In genomic region chr1:181128592-181129497, GRCh38 we compare ENCODE assay signal across 8 cellular contexts. TPM values are rescaled to one million over a fixed set of nuclear protein-coding genes. Genes with fewer than 3 reads are reported as not detected.
A peak's percentile ranks its signal among the peaks of the same experiment; 100 is the strongest.
DNase-seq lines count a peak whose midpoint lies in the region; ATAC-seq, FAIRE-seq and TF ChIP-seq lines count a peak whose summit lies in the region.

No MANE protein-coding gene starts in this region.

- intact Hi-C loops in natural killer cell (cut with micrococcal nuclease), result no loop called here

- H3K27me3 Mint-ChIP-seq in H9 (ENCODE audit: low read depth), result peaks cover 10% of the 10 kb centered on the region
- peaks cover 2% of the 10 kb centered on the region for H3K27me3 Mint-ChIP-seq in astrocyte (ENCODE audit: low read depth, unreplicated experiment)
- peaks cover 0 to 5% of the 10 kb centered on the region in 2 donors for H3K27me3 Mint-ChIP-seq in natural killer cell (ENCODE audit: low read depth in 2 of 2)

- no peak overlapping the region for H3K4ac ChIP-seq in H9 (ENCODE audit: low read depth, low read length)

- no peak overlapping the region for H2AFZ ChIP-seq in H9 (ENCODE audit: low read length)
- H2AFZ ChIP-seq in astrocyte (ENCODE audit: low read depth, low read length), result peak overlapping the region; percentile 55

- TF ChIP-seq CTCF in H9 (conservative IDR thresholded peaks at IDR 0.05), result no peak
- TF ChIP-seq CTCF in astrocyte (IDR thresholded peaks at IDR 0.05; ENCODE audit: insufficient read depth, low read depth, low read length), result no peak
- no peak for TF ChIP-seq CTCF in natural killer cell (IDR thresholded peaks at IDR 0.05)

- H4K20me1 ChIP-seq in H9 (ENCODE audit: control insufficient read depth, insufficient read depth, insufficient read length) (no peaks in the 10 kb centered on the region), astrocyte (ENCODE audit: insufficient read depth, low read length) (no peaks in the 10 kb centered on the region)

- no peaks in the 10 kb centered on the region for H3K23me2 ChIP-seq in H9 (ENCODE audit: insufficient read length, low read depth, low read length, poor library complexity, severe bottlenecking)

- no peak overlapping the region for H2BK15ac ChIP-seq in H9 (ENCODE audit: low read depth, low read length)

- H3K36me3 Mint-ChIP-seq in H9 (ENCODE audit: insufficient read depth in 1 of 3, low read depth in 3 of 3), result no peaks in the 10 kb centered on the region; a peak in 1 of 7 replicates
- H3K36me3 Mint-ChIP-seq in astrocyte (ENCODE audit: low read depth, unreplicated experiment), result no peaks in the 10 kb centered on the region
- no peaks in the 10 kb centered on the region for H3K36me3 Mint-ChIP-seq in natural killer cell

- no peak overlapping the region for H4K5ac ChIP-seq in H9 (ENCODE audit: insufficient read length, low read depth, low read length)

- no peak overlapping the region for H2BK5ac ChIP-seq in H9 (ENCODE audit: insufficient read length, low read length)

- H3K9me3 Mint-ChIP-seq in H9 (no peaks in the 10 kb centered on the region; a peak in 1 of 5 replicates), astrocyte (ENCODE audit: unreplicated experiment) (no peaks in the 10 kb centered on the region), natural killer cell (no peaks in the 10 kb centered on the region)

- no peak overlapping the region for H3K14ac ChIP-seq in H9 (ENCODE audit: insufficient read depth, low read length)

- DNase-seq in H9 (peak; percentile 63), NCI-H1092 (lab: John Stamatoyannopoulos, UW) (peak; percentile 64), astrocyte (ENCODE audit: low read depth) (no peak), natural killer cell (no peak), NCI-H2029 treated with DMSO at 0.1 percent for 48 hours (lab: John Stamatoyannopoulos, UW) (no peak), NCI-H526 (lab: John Stamatoyannopoulos, UW) (no peak), NCI-H187 treated with DMSO at 0.1 percent for 48 hours (lab: John Stamatoyannopoulos, UW) (no peak)

- peaks cover 15% of the 10 kb centered on the region for H3K4me1 ChIP-seq in H9 (ENCODE audit: insufficient read depth, low read length)
- H3K4me1 ChIP-seq in astrocyte (ENCODE audit: insufficient read depth, low read length), result peaks cover 11% of the 10 kb centered on the region

- ATAC-seq in GM18505 (IDR thresholded peaks at IDR 0.05; ENCODE audit: unreplicated experiment) (peak; percentile 33), natural killer cell (peak; percentile 35 to 72 (median 50))

- H3K56ac ChIP-seq in H9 (ENCODE audit: insufficient read length, low read depth, low read length), result no peak overlapping the region

- no peak overlapping the region for H3K9ac ChIP-seq in H9 (ENCODE audit: extremely low read depth, insufficient read length, low read length)
- H3K9ac ChIP-seq in astrocyte (ENCODE audit: low read length), result no peak overlapping the region

- no peaks in the 10 kb centered on the region for H3K9me3 ChIP-seq in H9 (ENCODE audit: control insufficient read depth, low read depth, low read length)
- H3K9me3 ChIP-seq in astrocyte (ENCODE audit: insufficient read depth, low read depth, low read length), result no peaks in the 10 kb centered on the region

- H3K4me2 ChIP-seq in H9 (ENCODE audit: insufficient read depth, insufficient read length, low read length) (peak overlapping the region; percentile 5), astrocyte (ENCODE audit: low read length) (peak overlapping the region; percentile 1)

- no peak overlapping the region for H3K4me3 ChIP-seq in astrocyte (ENCODE audit: insufficient read depth, low read depth, low read length)

- H3K27ac ChIP-seq in H9 (ENCODE audit: insufficient read length, low read depth, low read length), result no peak overlapping the region
- H3K27ac ChIP-seq in astrocyte (ENCODE audit: low read depth, low read length), result no peak overlapping the region

- no peak overlapping the region for H2BK120ac ChIP-seq in H9 (ENCODE audit: low read depth, low read length, poor library complexity, severe bottlenecking)

- H3T11ph ChIP-seq in H9 (ENCODE audit: low read length), result no peak overlapping the region

- peak overlapping the region; percentile 33 for H3K18ac ChIP-seq in H9 (ENCODE audit: insufficient read length, low read depth, low read length)

- H4K8ac ChIP-seq in H9 (replicated peaks; ENCODE audit: insufficient read length, low read depth, low read length), result no peak overlapping the region

- no peak overlapping the region for H2BK12ac ChIP-seq in H9 (ENCODE audit: insufficient read length, low read depth, low read length)

- H3K27ac Mint-ChIP-seq in H9 (peak overlapping the region in 2 of 3 experiments; percentile 14 to 92; a peak in 5 of 7 replicates), astrocyte (ENCODE audit: unreplicated experiment) (peak overlapping the region; percentile 69), natural killer cell (peak overlapping the region in 1 of 2 donors; percentile 55)

- peaks cover 56 to 59% of the 10 kb centered on the region in 2 experiments for H3K4me1 Mint-ChIP-seq in H9
- H3K4me1 Mint-ChIP-seq in astrocyte (ENCODE audit: low read depth, unreplicated experiment), result peaks cover 15% of the 10 kb centered on the region
- H3K4me1 Mint-ChIP-seq in natural killer cell, result peaks cover 15 to 22% of the 10 kb centered on the region in 2 donors

- peak; percentile 44 for TF ChIP-seq POLR2A in GM18505 (IDR thresholded peaks at IDR 0.05; ENCODE audit: borderline replicate concordance, extremely low read depth, insufficient read depth, insufficient read length)

- no peaks in the 10 kb centered on the region for H3K36me3 ChIP-seq in astrocyte (ENCODE audit: insufficient read depth, low read length)

- no peaks in the 10 kb centered on the region for H3K79me1 ChIP-seq in H9 (ENCODE audit: insufficient read depth, low read depth, low read length, poor library complexity, severe bottlenecking)

- H2AK5ac ChIP-seq in H9 (ENCODE audit: insufficient read length, low read length), result no peak overlapping the region

- FAIRE-seq in astrocyte (lab: Jason Lieb, UNC), result no peak

- no CpG with 5 or more reads among the region's 19 CpGs for WGBS in H9 (ENCODE audit: extremely low coverage, insufficient read length, low lambda C conversion rate)

- H3K79me2 ChIP-seq in H9 (ENCODE audit: insufficient read depth, low read length) (no peaks in the 10 kb centered on the region), astrocyte (ENCODE audit: insufficient read depth, low read length) (no peaks in the 10 kb centered on the region)

- no peak overlapping the region for H2BK20ac ChIP-seq in H9 (ENCODE audit: low read depth, low read length, poor library complexity, severe bottlenecking)

- H4K91ac ChIP-seq in H9 (ENCODE audit: insufficient read length, low read depth, low read length), result no peak overlapping the region

- H3K23ac ChIP-seq in H9 (ENCODE audit: insufficient read length, low read depth, low read length), result no peak overlapping the region

- H3K4me3 Mint-ChIP-seq in H9, result peak overlapping the region; percentile 11 to 23
- no peak overlapping the region for H3K4me3 Mint-ChIP-seq in astrocyte (ENCODE audit: unreplicated experiment)
- H3K4me3 Mint-ChIP-seq in natural killer cell, result no peak overlapping the region

- H3K27me3 ChIP-seq in H9 (ENCODE audit: insufficient read depth, low read length), result no peaks in the 10 kb centered on the region
- H3K27me3 ChIP-seq in astrocyte (ENCODE audit: insufficient read depth, low read length), result no peaks in the 10 kb centered on the region

RNA-seq across cellular contexts. Expression of gene IER5, which starts 40.3 kb away (rescaled TPM):
- 6.7 and 7.6 TPM in 2 replicates for total RNA-seq in H9 (2021)
- 23.2 and 28.3 TPM in 2 replicates for total RNA-seq in astrocyte
- 100 to 1,000 TPM; 118 to 164 (median 150) TPM for total RNA-seq in natural killer cell

Comparison
In these comparisons a context has a peak if more than half of its experiments do, and no peak if none do; other contexts are left out.
1. DNase-seq: peak in H9 (single experiment) and NCI-H1092 (single experiment); none in astrocyte (single experiment), natural killer cell (single experiment), NCI-H2029 treated with DMSO at 0.1 percent for 48 hours (single experiment), NCI-H526 (0 of 2) and NCI-H187 treated with DMSO at 0.1 percent for 48 hours (single experiment).
2. H3K4me3 Mint-ChIP-seq: peak in H9 (2 of 2); none in astrocyte (single experiment) and natural killer cell (single experiment).